In genomic region chr20:35451295-35451694, GRCh38 we compare ENCODE assay signal across 22 cellular contexts. TPM values are rescaled to one million over a fixed set of nuclear protein-coding genes. Genes with fewer than 3 reads are reported as not detected.
A peak's percentile ranks its signal among the peaks of the same experiment; 100 is the strongest.
DNase-seq lines count a peak whose midpoint lies in the region; ATAC-seq and TF ChIP-seq lines count a peak whose summit lies in the region.
"Had no signal": no experiment of that assay in that cellular context is flagged by ENCODE, and none has a peak within 500 bp of the region (broad histone marks: within the 10 kb centered on the region; RNA-seq: fewer than 3 reads in every experiment).

No MANE protein-coding gene starts in this region.

- no peaks in the 10 kb centered on the region for H3K36me3 ChIP-seq in esophagus (ENCODE audit: control insufficient read depth in 2 of 2, insufficient read depth in 2 of 2, low read length in 1 of 2)
- H3K36me3 ChIP-seq: breast epithelium had no signal

- WGBS in esophagus, 2 donors: 49 to 53% methylated on average over 6 of the region's 6 CpGs

- ATAC-seq in GM21526 (IDR thresholded peaks at IDR 0.05; ENCODE audit: low FRiP score, unreplicated experiment) (no peak), GM18502 (IDR thresholded peaks at IDR 0.05; ENCODE audit: poor library complexity, unreplicated experiment) (no peak)
- ATAC-seq: activated naive CD8-positive, alpha-beta T cell treated with anti-CD3 and anti-CD28 coated beads, Interleukin-2, amount 50 U/mL, for 24 hours; activated T-helper 17 cell treated with anti-CD3 and anti-CD28 coated beads, Interleukin-2, amount 50 U/mL, for 72 hours; CD8-positive, alpha-beta T cell; T-helper 17 cell had no signal

- peaks cover 0 to 11% of the 10 kb centered on the region in 2 donors for H3K4me1 ChIP-seq in esophagus (ENCODE audit: control insufficient read depth in 2 of 2, insufficient read depth in 2 of 2, low read length in 1 of 2)
- H3K4me1 ChIP-seq: parathyroid adenoma had no signal

- TF ChIP-seq CTCF in foreskin fibroblast (IDR thresholded peaks at IDR 0.05; ENCODE audit: low read depth, low read length): no peak

- H3K27ac ChIP-seq in esophagus (ENCODE audit: low read depth in 2 of 2, low read length in 1 of 2): peak overlapping the region; percentile 56 to 57
- H3K27ac ChIP-seq: breast epithelium, parathyroid adenoma had no signal

- H3K9me3 ChIP-seq in esophagus (ENCODE audit: control insufficient read depth in 2 of 2, insufficient read depth in 1 of 2, low read depth in 1 of 2, low read length in 1 of 2): no peaks in the 10 kb centered on the region
- H3K9me3 ChIP-seq: breast epithelium had no signal

- DNase-seq in DMS53 treated with DMSO at 0.1 percent for 48 hours (lab: John Stamatoyannopoulos, UW; ENCODE audit: unreplicated experiment) (peak; percentile 60), NCI-H146 treated with DMSO at 0.1 percent for 48 hours (lab: John Stamatoyannopoulos, UW; ENCODE audit: unreplicated experiment) (peak; percentile 75), NCI-H526 (lab: John Stamatoyannopoulos, UW) (peak; percentile 92 to 93), H4 (ENCODE audit: low spot score) (no peak), foreskin fibroblast (no peak)
- DNase-seq: activated CD8-positive, alpha-beta memory T cell treated with anti-CD3 and anti-CD28 coated beads for 24 hours; activated naive CD8-positive, alpha-beta T cell treated with anti-CD3 and anti-CD28 coated beads, Interleukin-2, amount 50 U/mL, for 24 hours; CD8-positive, alpha-beta T cell; erythroblast; GF-D8; immature natural killer cell; naive B cell; SHP77; T-helper 17 cell had no signal

- no peaks in the 10 kb centered on the region for H3K27me3 ChIP-seq in esophagus (ENCODE audit: control insufficient read depth in 1 of 2, insufficient read depth in 2 of 2, low read length in 2 of 2)
- H3K27me3 ChIP-seq: breast epithelium had no signal

- H3K4me3 ChIP-seq in esophagus (ENCODE audit: low read depth in 1 of 2, low read length in 2 of 2) (no peak overlapping the region), foreskin fibroblast (ENCODE audit: low read depth in 1 of 2, low read length in 2 of 2) (no peak overlapping the region)
- H3K4me3 ChIP-seq: breast epithelium, lung had no signal

RNA-seq across cellular contexts. Expression of gene CEP250, which starts 4.1 kb away (rescaled TPM):
- polyA plus RNA-seq in esophagus: 10 to 100 TPM in 1 of 2 donors, 1 to 10 TPM in 1; 6.8 to 20.7 TPM
- 11.5 and 15.3 TPM in 2 replicates for total RNA-seq in H4 (2014; rRNA removed; shearing (Covaris generic))

RNA-seq across cellular contexts. Expression of gene GDF5, which starts 13.3 kb away (rescaled TPM):
- under 1 TPM in 1 of 2 donors, not detected in 1; 0.02 TPM for polyA plus RNA-seq in esophagus
- total RNA-seq in H4 (2014; rRNA removed; shearing (Covaris generic)): 0.08 and 0.23 TPM in 2 replicates
- total RNA-seq: activated T-helper 17 cell treated with anti-CD3 and anti-CD28 coated beads, Interleukin-2, amount 50 U/mL, for 72 hours; CD8-positive, alpha-beta T cell; dermis microvascular lymphatic vessel endothelial cell; T-helper 17 cell had no signal
- polyA plus RNA-seq: immature natural killer cell had no signal

RNA-seq across cellular contexts. Expression of gene UQCC1, which starts 39.5 kb away (rescaled TPM):
- 10 to 100 TPM; 17.4 to 18.9 TPM for polyA plus RNA-seq in esophagus
- total RNA-seq in H4 (2014; rRNA removed; shearing (Covaris generic)): 19.0 and 22.2 TPM in 2 replicates

Comparison
In these comparisons a context has a peak if more than half of its experiments do, and no peak if none do; other contexts are left out.
1. DNase-seq: peak in DMS53 treated with DMSO at 0.1 percent for 48 hours (single experiment), NCI-H146 treated with DMSO at 0.1 percent for 48 hours (single experiment) and NCI-H526 (2 of 2); none in H4 (single experiment) and foreskin fibroblast (0 of 2).